Comparison of ENCODE assay signal across 8 cellular contexts in genomic region chr6:42043787-42044475, GRCh38. TPM values are rescaled to one million over a fixed set of nuclear protein-coding genes. Genes with fewer than 3 reads are reported as not detected.
A peak's percentile ranks its signal among the peaks of the same experiment; 100 is the strongest.
DNase-seq lines count a peak whose midpoint lies in the region; ATAC-seq and TF ChIP-seq lines count a peak whose summit lies in the region.

No MANE protein-coding gene starts in this region.

- H3K4me3 ChIP-seq in LNCaP clone FGC (ENCODE audit: low read depth, low read length) = no peak overlapping the region
- no peak overlapping the region for H3K4me3 ChIP-seq in neural cell (ENCODE audit: low read length)
- H3K4me3 ChIP-seq in stomach = peak overlapping the region; percentile 18 to 86 (median 25)

- peaks cover 74 to 94% (median 85%) of the 10 kb centered on the region in 4 donors for H3K4me1 ChIP-seq in stomach

- TF ChIP-seq CTCF in LNCaP clone FGC (IDR thresholded peaks at IDR 0.05; ENCODE audit: control insufficient read depth, extremely low read depth, insufficient read depth) (peak; percentile 95), neural cell (IDR thresholded peaks at IDR 0.05; ENCODE audit: poor library complexity, severe bottlenecking) (peak; percentile 95), stomach (IDR thresholded peaks at IDR 0.05) (peak in 6 of 7 experiments; percentile 86 to 98 (median 96))

- peaks cover 5% of the 10 kb centered on the region for H3K36me3 Mint-ChIP-seq in activated T-helper 1 cell treated with anti-CD3 and anti-CD28 coated beads, Interleukin-12 subunit alpha, Interleukin-12 subunit beta, Interleukin-2, Interleukin-4 antibody, amounts not matched to agents 30 ng/mL and 10 ng/mL and 1 ng/mL, durations not matched to agents 14 hours and 24 hours and 36 hours (ENCODE audit: low read depth)

- peak; percentile 97 for TF ChIP-seq RAD21 in neural cell (conservative IDR thresholded peaks at IDR 0.05)

- no peaks in the 10 kb centered on the region for H3K9me2 ChIP-seq in neural cell (ENCODE audit: insufficient read depth, low read length)

- 31 to 35% (median 33%) methylated on average over 20 to 21 of the region's 21 CpGs for WGBS in stomach, 5 donors

- H3K9me3 ChIP-seq in neural cell (ENCODE audit: low read length) (no peaks in the 10 kb centered on the region), stomach (no peaks in the 10 kb centered on the region)

- H3K36me3 ChIP-seq in neural cell (ENCODE audit: insufficient read depth, low read length) (no peaks in the 10 kb centered on the region), stomach (peaks cover 0 to 31% (median 7%) of the 10 kb centered on the region in 4 donors)

- H3K27me3 ChIP-seq in neural cell (ENCODE audit: insufficient read depth, low read depth, low read length) (peaks cover 24% of the 10 kb centered on the region), stomach (no peaks in the 10 kb centered on the region)

- peak overlapping the region; percentile 25 for H2AFZ ChIP-seq in neural cell (ENCODE audit: low read depth, low read length)

- no peaks in the 10 kb centered on the region for H3K79me2 ChIP-seq in neural cell (replicated peaks; ENCODE audit: insufficient read depth, low read length)

- no peaks in the 10 kb centered on the region for H3F3A ChIP-seq in neural cell (ENCODE audit: insufficient read depth, low read length, poor library complexity, severe bottlenecking)

- TF ChIP-seq EP300 in neural cell (conservative IDR thresholded peaks at IDR 0.05; ENCODE audit: poor library complexity, severe bottlenecking) = peak; percentile 28
- no peak for TF ChIP-seq EP300 in stomach (IDR thresholded peaks at IDR 0.05)

- DNase-seq in CD1c-positive myeloid dendritic cell (ENCODE audit: extremely low spot score) = peak; percentile 93
- peak; percentile 21 for DNase-seq in LNCaP clone FGC (ENCODE audit: low read depth)
- peak; percentile 85 for DNase-seq in RPMI8226
- peak; percentile 87 for DNase-seq in activated T-helper 1 cell treated with anti-CD3 and anti-CD28 coated beads, Interleukin-12 subunit alpha, Interleukin-12 subunit beta, Interleukin-2, Interleukin-4 antibody, amounts not matched to agents 30 ng/mL and 10 ng/mL and 1 ng/mL, durations not matched to agents 14 hours and 24 hours and 36 hours (ENCODE audit: low spot score)
- peak; percentile 82 for DNase-seq in fibroblast of peridontal ligament (ENCODE audit: extremely low read depth)
- peak; percentile 85 for DNase-seq in stomach

- no peak overlapping the region for H3K4me2 ChIP-seq in neural cell (ENCODE audit: low read length)

- no peaks in the 10 kb centered on the region for H3K9me3 Mint-ChIP-seq in activated T-helper 1 cell treated with anti-CD3 and anti-CD28 coated beads, Interleukin-12 subunit alpha, Interleukin-12 subunit beta, Interleukin-2, Interleukin-4 antibody, amounts not matched to agents 30 ng/mL and 10 ng/mL and 1 ng/mL, durations not matched to agents 14 hours and 24 hours and 36 hours

- peak overlapping the region; percentile 83 for H3K27ac Mint-ChIP-seq in activated T-helper 1 cell treated with anti-CD3 and anti-CD28 coated beads, Interleukin-12 subunit alpha, Interleukin-12 subunit beta, Interleukin-2, Interleukin-4 antibody, amounts not matched to agents 30 ng/mL and 10 ng/mL and 1 ng/mL, durations not matched to agents 14 hours and 24 hours and 36 hours

- H3K4me1 Mint-ChIP-seq in activated T-helper 1 cell treated with anti-CD3 and anti-CD28 coated beads, Interleukin-12 subunit alpha, Interleukin-12 subunit beta, Interleukin-2, Interleukin-4 antibody, amounts not matched to agents 30 ng/mL and 10 ng/mL and 1 ng/mL, durations not matched to agents 14 hours and 24 hours and 36 hours (ENCODE audit: low read depth) = peaks cover 82% of the 10 kb centered on the region

- H3K9ac ChIP-seq in neural cell (ENCODE audit: low read length) = no peak overlapping the region

- no peaks in the 10 kb centered on the region for H3K27me3 Mint-ChIP-seq in activated T-helper 1 cell treated with anti-CD3 and anti-CD28 coated beads, Interleukin-12 subunit alpha, Interleukin-12 subunit beta, Interleukin-2, Interleukin-4 antibody, amounts not matched to agents 30 ng/mL and 10 ng/mL and 1 ng/mL, durations not matched to agents 14 hours and 24 hours and 36 hours (ENCODE audit: insufficient read depth)

- TF ChIP-seq POLR2A in stomach (IDR thresholded peaks at IDR 0.05) = no peak

- intact Hi-C loops in activated T-helper 1 cell treated with anti-CD3 and anti-CD28 coated beads, Interleukin-12 subunit alpha, Interleukin-12 subunit beta, Interleukin-2, Interleukin-4 antibody, amounts not matched to agents 30 ng/mL and 10 ng/mL and 1 ng/mL, durations not matched to agents 14 hours and 24 hours and 36 hours (cut with micrococcal nuclease) = loop anchor here (1.0 to 5.0 kb wide), 10 partner anchors 86 to 408 kb away; partner anchors contain the start of genes BYSL, MED20, PRICKLE4 and TRERF1
- intact Hi-C loops in stomach (cut with DNase I; ENCODE audit: low total_unique reads) = loop anchor here (10.0 kb wide), 2 partner anchors 109 to 259 kb away; partner anchors contain the start of genes PRICKLE4 and TOMM6

- no peak overlapping the region for H3K27ac ChIP-seq in neural cell (ENCODE audit: low read length)
- H3K27ac ChIP-seq in stomach = peak overlapping the region; percentile 13 to 95 (median 92)

- H4K20me1 ChIP-seq in neural cell (ENCODE audit: insufficient read depth) = no peaks in the 10 kb centered on the region

- ATAC-seq in GM21390 (IDR thresholded peaks at IDR 0.05; ENCODE audit: unreplicated experiment) = peak; percentile 46

- peak overlapping the region; percentile 70 for H3K4me3 Mint-ChIP-seq in activated T-helper 1 cell treated with anti-CD3 and anti-CD28 coated beads, Interleukin-12 subunit alpha, Interleukin-12 subunit beta, Interleukin-2, Interleukin-4 antibody, amounts not matched to agents 30 ng/mL and 10 ng/mL and 1 ng/mL, durations not matched to agents 14 hours and 24 hours and 36 hours

TF ChIP-seq in neural cell, 6 proteins besides CTCF, POLR2A, EP300 and RAD21:
- TF ChIP-seq POLR2AphosphoS5 (IDR thresholded peaks at IDR 0.05) (peak; percentile 25), TAF1 (IDR thresholded peaks at IDR 0.05; ENCODE audit: low read depth) (no peak), EZH2 (IDR thresholded peaks at IDR 0.05; ENCODE audit: borderline replicate concordance, insufficient read depth, low read length, poor library complexity, severe bottlenecking) (no peak), MXI1 (conservative IDR thresholded peaks at IDR 0.05; ENCODE audit: poor library complexity, severe bottlenecking) (peak; percentile 14), SMC3 (conservative IDR thresholded peaks at IDR 0.05; ENCODE audit: poor library complexity) (peak; percentile 96), REST (IDR thresholded peaks at IDR 0.05; ENCODE audit: borderline replicate concordance) (no peak)

RNA-seq across cellular contexts. Expression of gene TAF8, which starts 6.4 kb away (rescaled TPM):
- 36.7 and 38.3 TPM in 2 replicates for total RNA-seq in activated T-helper 1 cell treated with anti-CD3 and anti-CD28 coated beads, Interleukin-12 subunit alpha, Interleukin-12 subunit beta, Interleukin-2, Interleukin-4 antibody, amounts not matched to agents 30 ng/mL and 10 ng/mL and 1 ng/mL, durations not matched to agents 14 hours and 24 hours and 36 hours
- polyA plus RNA-seq in neural cell (5.1 and 7.5 TPM in 2 replicates), stomach (10 to 100 TPM; 10.7 to 13.4 (median 11.6) TPM)
- polyA minus RNA-seq in neural cell = 7.1 and 7.4 TPM in 2 replicates
- 10 to 100 TPM in 4 of 5 donors, 1 to 10 TPM in 1; 3.8 to 24.6 (median 21.4) TPM for total RNA-seq in stomach

Comparison
In these comparisons a context has a peak if more than half of its experiments do, and no peak if none do; other contexts are left out.
1. DNase-seq: peak in every context shown above with its lines; median percentile 93 in CD1c-positive myeloid dendritic cell; 87 in activated T-helper 1 cell treated with anti-CD3 and anti-CD28 coated beads, Interleukin-12 subunit alpha, Interleukin-12 subunit beta, Interleukin-2, Interleukin-4 antibody, amounts not matched to agents 30 ng/mL and 10 ng/mL and 1 ng/mL, durations not matched to agents 14 hours and 24 hours and 36 hours; 85 in RPMI8226; 85 in stomach; 82 in fibroblast of peridontal ligament; 21 in LNCaP clone FGC.
2. H3K4me3 ChIP-seq: peak in stomach (4 of 4); none in LNCaP clone FGC (single experiment) and neural cell (single experiment).
3. Peak in every context shown above with its lines, with median percentiles within 50 percentile points of each other: CTCF ChIP-seq.